23 cellular contexts compared by ENCODE assay signal in genomic region chr20:55961351-55962320, GRCh38. TPM values are rescaled to one million over a fixed set of nuclear protein-coding genes. Genes with fewer than 3 reads are reported as not detected.
A peak's percentile ranks its signal among the peaks of the same experiment; 100 is the strongest.
DNase-seq lines count a peak whose midpoint lies in the region; ATAC-seq, FAIRE-seq and TF ChIP-seq lines count a peak whose summit lies in the region.
"Had no signal": no experiment of that assay in that cellular context is flagged by ENCODE, and none has a peak within 500 bp of the region (broad histone marks: within the 10 kb centered on the region; RNA-seq: fewer than 3 reads in every experiment).

No MANE protein-coding gene starts in this region.

- TF ChIP-seq CTCF in 22Rv1 (IDR thresholded peaks at IDR 0.05) (no peak), lung (IDR thresholded peaks at IDR 0.05; ENCODE audit: control extremely low read depth, extremely low read depth) (no peak), sigmoid colon (IDR thresholded peaks at IDR 0.05) (no peak), transverse colon (IDR thresholded peaks at IDR 0.05) (no peak)

- intact Hi-C loops in sigmoid colon (cut with DNase I): no loop called here
- intact Hi-C loops in transverse colon (cut with DNase I; ENCODE audit: low total_unique reads): no loop called here

- TF ChIP-seq POLR2A in sigmoid colon (IDR thresholded peaks at IDR 0.05): no peak
- no peak for TF ChIP-seq POLR2A in transverse colon (IDR thresholded peaks at IDR 0.05)

- peak; percentile 83 for FAIRE-seq in endometrium (lab: Jason Lieb, UNC)
- FAIRE-seq: A204.1 had no signal

- H3K36me3 ChIP-seq in lung (ENCODE audit: control insufficient read depth in 2 of 2, insufficient read depth in 2 of 2, low read length in 2 of 2): no peaks in the 10 kb centered on the region
- H3K36me3 ChIP-seq in sigmoid colon: no peaks in the 10 kb centered on the region
- H3K36me3 ChIP-seq in transverse colon: no peaks in the 10 kb centered on the region
- H3K36me3 ChIP-seq: BE2C had no signal

- no peaks in the 10 kb centered on the region for H3K27me3 ChIP-seq in lung (ENCODE audit: control insufficient read depth, insufficient read depth)
- H3K27me3 ChIP-seq in sigmoid colon: no peaks in the 10 kb centered on the region
- H3K27me3 ChIP-seq in transverse colon: no peaks in the 10 kb centered on the region
- H3K27me3 ChIP-seq: BE2C had no signal

- H3K27ac ChIP-seq in 22Rv1: peak overlapping the region; percentile 32; the same call in 1 of the 2 replicates
- H3K27ac ChIP-seq in lung (ENCODE audit: low read depth in 1 of 2, low read length in 1 of 2): no peak overlapping the region
- no peak overlapping the region for H3K27ac ChIP-seq in sigmoid colon
- no peak overlapping the region for H3K27ac ChIP-seq in transverse colon

- DNase-seq in lung (ENCODE audit: low spot score): peak; percentile 44
- DNase-seq in sigmoid colon: peak; percentile 64
- no peak for DNase-seq in transverse colon
- DNase-seq in SK-N-DZ (ENCODE audit: low spot score): no peak
- DNase-seq: BE2C; CD4-positive, CD25-positive, alpha-beta regulatory T cell; COR-L47; DMS 273 treated with DMSO at 0.1 percent for 48 hours; DND-41; GOT3; KG1; NCI-H1417; NCI-H187 treated with DMSO at 0.1 percent for 48 hours; NCI-H345; NCI-H524 treated with DMSO at 0.1 percent for 48 hours; SHP77 had no signal

- in situ Hi-C loops in transverse colon (cut with MboI; ENCODE audit: low pct_ligation_motif_present in 1 of 4, low pct_unique_long_range_greater_than_20kb in 1 of 4, low sequenced_read_pairs in 3 of 4): no loop called here

- peak; percentile 42 for ATAC-seq in lung (ENCODE audit: insufficient read depth, low FRiP score)
- no peak for ATAC-seq in GM18502 (IDR thresholded peaks at IDR 0.05; ENCODE audit: poor library complexity, unreplicated experiment)
- no peak for ATAC-seq in HG03135 (IDR thresholded peaks at IDR 0.05; ENCODE audit: unreplicated experiment)

- H3K9me3 ChIP-seq in lung (ENCODE audit: control insufficient read depth in 2 of 2, insufficient read depth in 1 of 2, low read length in 1 of 2) (peaks cover 0 to 5% of the 10 kb centered on the region in 2 donors), sigmoid colon (no peaks in the 10 kb centered on the region), transverse colon (no peaks in the 10 kb centered on the region)
- H3K9me3 ChIP-seq: BE2C had no signal

- TF ChIP-seq EP300 in sigmoid colon (IDR thresholded peaks at IDR 0.05): no peak
- no peak for TF ChIP-seq EP300 in transverse colon (IDR thresholded peaks at IDR 0.05; ENCODE audit: low read depth)

- H3K4me1 ChIP-seq in lung (ENCODE audit: control insufficient read depth in 2 of 2, insufficient read depth in 2 of 2, low read length in 2 of 2) (no peaks in the 10 kb centered on the region), sigmoid colon (peaks cover 0 to 8% (median 0%) of the 10 kb centered on the region in 4 donors), transverse colon (no peaks in the 10 kb centered on the region)

- H3K4me3 ChIP-seq in lung (no peak overlapping the region), sigmoid colon (no peak overlapping the region), transverse colon (no peak overlapping the region)

- 70 to 80% methylated on average over 5 of the region's 5 CpGs for WGBS in lung, 2 donors
- 54 to 75% methylated on average over 5 of the region's 5 CpGs for WGBS in sigmoid colon, 2 donors
- 61 to 69% methylated on average over 4 to 5 of the region's 5 CpGs for WGBS in transverse colon (ENCODE audit: low coverage in 1 of 2), 2 donors

RNA-seq across cellular contexts. Expression of gene CBLN4, which starts 43.7 kb away (rescaled TPM):
- total RNA-seq in lung (under 1 TPM; 0.09 to 0.15 TPM), sigmoid colon (not detected), transverse colon (under 1 TPM in 1 of 4 donors, not detected in 3; 0.14 TPM)
- polyA plus RNA-seq in lung (under 1 TPM; 0.05 to 0.10 TPM), sigmoid colon (under 1 TPM in 1 of 3 donors, not detected in 2; 0.06 TPM)
- polyA plus RNA-seq in SK-N-DZ (2014; cell fraction: cytosol; rRNA removed): not detected in 2 replicates
- polyA plus RNA-seq in SK-N-DZ (2014; cell fraction: nucleus; rRNA removed): not detected in 2 replicates
- total RNA-seq: CD4-positive, CD25-positive, alpha-beta regulatory T cell; G401; RPMI7951 had no signal
- polyA plus RNA-seq: CD4-positive, CD25-positive, alpha-beta regulatory T cell had no signal

Comparison
In these comparisons a context has a peak if more than half of its experiments do, and no peak if none do; other contexts are left out.
1. DNase-seq: peak in lung (single experiment) and sigmoid colon (single experiment); none in transverse colon (single experiment) and SK-N-DZ (single experiment).